Comparison of ENCODE assay signal across 9 cellular contexts in the genomic region with DNA sequence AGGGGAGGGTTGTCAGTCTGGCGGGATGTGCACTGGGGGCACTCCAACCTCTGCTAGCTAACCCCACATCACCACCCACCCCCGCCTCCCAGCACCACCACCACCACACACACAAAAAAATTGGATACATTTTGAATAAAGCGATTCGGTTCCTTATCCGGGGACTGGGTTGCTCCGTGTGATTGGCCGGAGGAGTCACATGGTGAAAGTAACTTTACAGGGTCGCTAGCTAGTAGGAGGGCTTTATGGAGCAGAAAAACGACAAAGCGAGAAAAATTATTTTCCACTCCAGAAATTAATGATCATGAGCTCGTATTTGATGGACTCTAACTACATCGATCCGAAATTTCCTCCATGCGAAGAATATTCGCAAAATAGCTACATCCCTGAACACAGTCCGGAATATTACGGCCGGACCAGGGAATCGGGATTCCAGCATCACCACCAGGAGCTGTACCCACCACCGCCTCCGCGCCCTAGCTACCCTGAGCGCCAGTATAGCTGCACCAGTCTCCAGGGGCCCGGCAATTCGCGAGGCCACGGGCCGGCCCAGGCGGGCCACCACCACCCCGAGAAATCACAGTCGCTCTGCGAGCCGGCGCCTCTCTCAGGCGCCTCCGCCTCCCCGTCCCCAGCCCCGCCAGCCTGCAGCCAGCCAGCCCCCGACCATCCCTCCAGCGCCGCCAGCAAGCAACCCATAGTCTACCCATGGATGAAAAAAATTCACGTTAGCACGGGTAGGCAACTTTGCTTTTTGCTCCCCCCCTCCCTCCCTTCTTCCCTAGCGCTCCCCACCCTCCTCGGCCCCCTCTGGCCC. TPM values are rescaled to one million over a fixed set of nuclear protein-coding genes. Genes with fewer than 3 reads are reported as not detected.
DNase-seq lines count a peak whose midpoint lies in the region; ATAC-seq and TF ChIP-seq lines count a peak whose summit lies in the region.
"Had no signal": no experiment of that assay in that cellular context is flagged by ENCODE, and none has a peak within 500 bp of the region (broad histone marks: within the 10 kb centered on the region; RNA-seq: fewer than 3 reads in every experiment).

TSS of gene HOXC4 (plus strand) at position 211 of the 817 bp plus-strand sequence. CDS start at position 299, 88 bp downstream.

- H3K27ac Mint-ChIP-seq in activated CD4-positive, alpha-beta T cell treated with anti-CD3 and anti-CD28 coated beads for 36 hours: no peak within 1 kb of the TSS

- no peak within 1 kb of the TSS for H2AFZ ChIP-seq in hepatocyte

- H3K9me3 ChIP-seq in hepatocyte (ENCODE audit: low read depth): no peaks in the 10 kb centered on the region

- WGBS in hepatocyte (ENCODE audit: low lambda C conversion rate, missing lambda C conversion rate): 14% methylated on average over 24 of the region's 45 CpGs

- no peaks in the 10 kb centered on the region for H3K9me2 ChIP-seq in hepatocyte (replicated peaks; ENCODE audit: insufficient read depth)

- no peaks in the 10 kb centered on the region for H3K36me3 ChIP-seq in hepatocyte (replicated peaks; ENCODE audit: insufficient read depth, low read depth)

- no peaks in the 10 kb centered on the region for H3K36me3 Mint-ChIP-seq in activated CD4-positive, alpha-beta T cell treated with anti-CD3 and anti-CD28 coated beads for 36 hours (ENCODE audit: low read depth)

- no peak for DNase-seq in activated CD4-positive, alpha-beta T cell treated with anti-CD3 and anti-CD28 coated beads for 36 hours
- DNase-seq in activated CD4-positive, alpha-beta T cell treated with anti-CD3 and anti-CD28 coated beads for 1 hour: no peak
- DNase-seq in hepatocyte (ENCODE audit: low spot score) (no peak), DMS114 treated with DMSO at 0.1 percent for 48 hours (lab: John Stamatoyannopoulos, UW; ENCODE audit: unreplicated experiment) (no peak), MV-4-11 (lab: John Stamatoyannopoulos, UW) (no peak)

- TF ChIP-seq CTCF in WI38 (IDR thresholded peaks at IDR 0.05; ENCODE audit: low read depth, low read length) (no peak), hepatocyte (IDR thresholded peaks at IDR 0.05; ENCODE audit: poor library complexity) (no peak)

- H3K27me3 ChIP-seq in hepatocyte: peaks cover 92% of the 10 kb centered on the region

- H3K4me3 Mint-ChIP-seq in activated CD4-positive, alpha-beta T cell treated with anti-CD3 and anti-CD28 coated beads for 36 hours: peak within 1 kb of the TSS; percentile 0

- no peak for ATAC-seq in activated CD4-positive, alpha-beta T cell treated with anti-CD3 and anti-CD28 coated beads for 36 hours
- peak; percentile 42 for ATAC-seq in HG03025 (IDR thresholded peaks at IDR 0.05; ENCODE audit: low FRiP score, unreplicated experiment)

- intact Hi-C loops in activated CD4-positive, alpha-beta T cell treated with anti-CD3 and anti-CD28 coated beads for 36 hours (cut with DNase I, micrococcal nuclease): loop anchor here (2.0 to 5.0 kb wide), 5 partner anchors 47 to 97 kb away; no protein-coding TSS in a partner anchor

- peaks cover 81% of the 10 kb centered on the region for H3K27me3 Mint-ChIP-seq in activated CD4-positive, alpha-beta T cell treated with anti-CD3 and anti-CD28 coated beads for 36 hours

- POLR2A ChIA-PET in activated CD4-positive, alpha-beta T cell treated with anti-CD3 and anti-CD28 coated beads for 36 hours (lab: Charles Lee): no interaction called here

- H3K79me2 ChIP-seq in hepatocyte: no peaks in the 10 kb centered on the region

- H3K4me2 ChIP-seq in hepatocyte: peak within 1 kb of the TSS; percentile 78

- H3K4me3 ChIP-seq in WI38 (ENCODE audit: low read depth, low read length): 0 out of 2 replicates have a peak within 1 kb of the TSS, but pooled peaks have one; percentile 14
- peak within 1 kb of the TSS; percentile 55 for H3K4me3 ChIP-seq in hepatocyte
- H3K4me3 ChIP-seq in skin epidermis: peak within 1 kb of the TSS; percentile 33 to 54 (median 42)

- peak within 1 kb of the TSS; percentile 23 for H3K27ac ChIP-seq in hepatocyte
- peak within 1 kb of the TSS in 16 of 21 experiments; percentile 9 to 86 (median 52) for H3K27ac ChIP-seq in skin epidermis
- H3K27ac ChIP-seq: C4-2B had no signal

- H3K4me1 Mint-ChIP-seq in activated CD4-positive, alpha-beta T cell treated with anti-CD3 and anti-CD28 coated beads for 36 hours: peaks cover 21% of the 10 kb centered on the region

- CTCF ChIA-PET in activated CD4-positive, alpha-beta T cell treated with anti-CD3 and anti-CD28 coated beads for 36 hours (lab: Charles Lee): interaction anchor here (0.6 to 2.5 kb wide), 7 partner anchors 21 to 154 kb away, joined by 3 to 15 read pairs (median 3); partner anchors contain the start of genes HOXC5 and HOXC9

- H3K4me1 ChIP-seq in hepatocyte (ENCODE audit: insufficient read depth): peaks cover 28% of the 10 kb centered on the region

- no peaks in the 10 kb centered on the region for H3K9me3 Mint-ChIP-seq in activated CD4-positive, alpha-beta T cell treated with anti-CD3 and anti-CD28 coated beads for 36 hours (ENCODE audit: low read depth)

- no peaks in the 10 kb centered on the region for H4K20me1 ChIP-seq in hepatocyte (ENCODE audit: insufficient read depth, poor library complexity, severe bottlenecking)

RNA-seq across cellular contexts. Expression of gene HOXC4, which starts in this region (rescaled TPM):
- total RNA-seq in activated CD4-positive, alpha-beta T cell treated with anti-CD3 and anti-CD28 coated beads for 36 hours: not detected
- 1.5 and 2.1 TPM in 2 replicates for total RNA-seq in hepatocyte
- 4.4 and 4.8 TPM in 2 replicates for polyA plus RNA-seq in hepatocyte
